1 cellular context compared by ENCODE assay signal in the genomic region with DNA sequence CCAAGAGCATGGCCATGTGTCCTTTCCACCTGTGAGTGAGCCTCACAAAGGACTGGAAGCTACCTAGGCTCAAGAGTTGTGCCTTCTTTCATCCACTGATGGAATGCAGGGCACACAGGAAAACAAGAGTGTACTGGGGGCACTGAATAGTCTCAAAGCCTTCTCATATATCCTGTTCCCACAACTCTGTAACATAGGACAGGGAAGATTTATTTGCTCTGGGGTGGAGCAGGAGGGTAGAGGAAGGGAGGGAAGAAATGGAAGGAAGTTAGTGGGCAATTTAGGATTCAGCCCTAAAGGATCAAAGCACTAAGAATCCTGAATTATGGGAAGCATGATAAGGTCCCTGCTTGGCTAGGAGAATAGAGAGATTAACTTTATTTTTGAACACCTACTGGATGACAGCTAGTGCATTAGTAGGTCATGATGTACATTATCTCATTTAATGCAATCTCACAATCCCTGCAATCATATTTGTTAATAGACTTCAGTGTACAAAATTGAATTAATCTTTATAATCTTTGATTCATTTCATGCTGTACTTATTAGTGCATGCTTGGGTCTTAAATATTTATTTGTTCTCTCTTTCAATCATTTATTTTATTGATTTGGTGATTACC.
TF ChIP-seq lines count a peak whose summit lies in the region.

No MANE protein-coding gene starts in this region.

TF ChIP-seq in HCT116, 20 proteins besides CTCF, POLR2A, EP300 and RAD21:
- TF ChIP-seq ZFX (IDR thresholded peaks at IDR 0.05): no peak
- TF ChIP-seq EGR1 (IDR thresholded peaks at IDR 0.05; ENCODE audit: low read depth): no peak
- no peak for TF ChIP-seq MAX (IDR thresholded peaks at IDR 0.05)
- TF ChIP-seq YY1 (IDR thresholded peaks at IDR 0.05; ENCODE audit: extremely low read depth, insufficient replicate concordance, low read depth, low read length): no peak
- TF ChIP-seq CEBPB (IDR thresholded peaks at IDR 0.05; ENCODE audit: low read depth): no peak
- no peak for TF ChIP-seq EZH2 (IDR thresholded peaks at IDR 0.05)
- no peak for TF ChIP-seq CBX3 (IDR thresholded peaks at IDR 0.05; ENCODE audit: low read depth)
- TF ChIP-seq, protein P1, sequence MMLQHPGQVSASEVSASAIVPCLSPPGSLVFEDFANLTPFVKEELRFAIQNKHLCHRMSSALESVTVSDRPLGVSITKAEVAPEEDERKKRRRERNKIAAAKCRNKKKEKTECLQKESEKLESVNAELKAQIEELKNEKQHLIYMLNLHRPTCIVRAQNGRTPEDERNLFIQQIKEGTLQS (IDR thresholded peaks at IDR 0.05): no peak
- TF ChIP-seq, protein P2, sequence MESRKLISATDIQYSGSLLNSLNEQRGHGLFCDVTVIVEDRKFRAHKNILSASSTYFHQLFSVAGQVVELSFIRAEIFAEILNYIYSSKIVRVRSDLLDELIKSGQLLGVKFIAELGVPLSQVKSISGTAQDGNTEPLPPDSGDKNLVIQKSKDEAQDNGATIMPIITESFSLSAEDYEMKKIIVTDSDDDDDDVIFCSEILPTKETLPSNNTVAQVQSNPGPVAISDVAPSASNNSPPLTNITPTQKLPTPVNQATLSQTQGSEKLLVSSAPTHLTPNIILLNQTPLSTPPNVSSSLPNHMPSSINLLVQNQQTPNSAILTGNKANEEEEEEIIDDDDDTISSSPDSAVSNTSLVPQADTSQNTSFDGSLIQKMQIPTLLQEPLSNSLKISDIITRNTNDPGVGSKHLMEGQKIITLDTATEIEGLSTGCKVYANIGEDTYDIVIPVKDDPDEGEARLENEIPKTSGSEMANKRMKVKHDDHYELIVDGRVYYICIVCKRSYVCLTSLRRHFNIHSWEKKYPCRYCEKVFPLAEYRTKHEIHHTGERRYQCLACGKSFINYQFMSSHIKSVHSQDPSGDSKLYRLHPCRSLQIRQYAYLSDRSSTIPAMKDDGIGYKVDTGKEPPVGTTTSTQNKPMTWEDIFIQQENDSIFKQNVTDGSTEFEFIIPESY (IDR thresholded peaks at IDR 0.05; ENCODE audit: extremely low read depth, insufficient replicate concordance, low read length): no peak
- no peak for TF ChIP-seq SP1 (IDR thresholded peaks at IDR 0.05; ENCODE audit: low read depth)
- TF ChIP-seq SIN3A (IDR thresholded peaks at IDR 0.05; ENCODE audit: low read depth): no peak
- no peak for TF ChIP-seq SRF (IDR thresholded peaks at IDR 0.05; ENCODE audit: low read depth)
- TF ChIP-seq ZNF274 (IDR thresholded peaks at IDR 0.05; ENCODE audit: low read depth, low read length): no peak
- no peak for TF ChIP-seq EZH2phosphoT487 (IDR thresholded peaks at IDR 0.05; ENCODE audit: borderline replicate concordance)
- TF ChIP-seq POLR2AphosphoS5 (IDR thresholded peaks at IDR 0.05; ENCODE audit: low read depth, low read length): no peak
- no peak for TF ChIP-seq JUND (IDR thresholded peaks at IDR 0.05)
- TF ChIP-seq ELF1 (IDR thresholded peaks at IDR 0.05; ENCODE audit: borderline replicate concordance, low read depth): no peak
- TF ChIP-seq TCF7L2 (IDR thresholded peaks at IDR 0.05; ENCODE audit: borderline replicate concordance, extremely low read depth, insufficient read depth, insufficient read length): no peak
- TF ChIP-seq, protein P3, sequence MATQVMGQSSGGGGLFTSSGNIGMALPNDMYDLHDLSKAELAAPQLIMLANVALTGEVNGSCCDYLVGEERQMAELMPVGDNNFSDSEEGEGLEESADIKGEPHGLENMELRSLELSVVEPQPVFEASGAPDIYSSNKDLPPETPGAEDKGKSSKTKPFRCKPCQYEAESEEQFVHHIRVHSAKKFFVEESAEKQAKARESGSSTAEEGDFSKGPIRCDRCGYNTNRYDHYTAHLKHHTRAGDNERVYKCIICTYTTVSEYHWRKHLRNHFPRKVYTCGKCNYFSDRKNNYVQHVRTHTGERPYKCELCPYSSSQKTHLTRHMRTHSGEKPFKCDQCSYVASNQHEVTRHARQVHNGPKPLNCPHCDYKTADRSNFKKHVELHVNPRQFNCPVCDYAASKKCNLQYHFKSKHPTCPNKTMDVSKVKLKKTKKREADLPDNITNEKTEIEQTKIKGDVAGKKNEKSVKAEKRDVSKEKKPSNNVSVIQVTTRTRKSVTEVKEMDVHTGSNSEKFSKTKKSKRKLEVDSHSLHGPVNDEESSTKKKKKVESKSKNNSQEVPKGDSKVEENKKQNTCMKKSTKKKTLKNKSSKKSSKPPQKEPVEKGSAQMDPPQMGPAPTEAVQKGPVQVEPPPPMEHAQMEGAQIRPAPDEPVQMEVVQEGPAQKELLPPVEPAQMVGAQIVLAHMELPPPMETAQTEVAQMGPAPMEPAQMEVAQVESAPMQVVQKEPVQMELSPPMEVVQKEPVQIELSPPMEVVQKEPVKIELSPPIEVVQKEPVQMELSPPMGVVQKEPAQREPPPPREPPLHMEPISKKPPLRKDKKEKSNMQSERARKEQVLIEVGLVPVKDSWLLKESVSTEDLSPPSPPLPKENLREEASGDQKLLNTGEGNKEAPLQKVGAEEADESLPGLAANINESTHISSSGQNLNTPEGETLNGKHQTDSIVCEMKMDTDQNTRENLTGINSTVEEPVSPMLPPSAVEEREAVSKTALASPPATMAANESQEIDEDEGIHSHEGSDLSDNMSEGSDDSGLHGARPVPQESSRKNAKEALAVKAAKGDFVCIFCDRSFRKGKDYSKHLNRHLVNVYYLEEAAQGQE (IDR thresholded peaks at IDR 0.05; ENCODE audit: low read depth): no peak
- no peak for TF ChIP-seq FOSL1 (IDR thresholded peaks at IDR 0.05; ENCODE audit: low read depth)
